1 cellular context compared by ENCODE assay signal in the genomic region with DNA sequence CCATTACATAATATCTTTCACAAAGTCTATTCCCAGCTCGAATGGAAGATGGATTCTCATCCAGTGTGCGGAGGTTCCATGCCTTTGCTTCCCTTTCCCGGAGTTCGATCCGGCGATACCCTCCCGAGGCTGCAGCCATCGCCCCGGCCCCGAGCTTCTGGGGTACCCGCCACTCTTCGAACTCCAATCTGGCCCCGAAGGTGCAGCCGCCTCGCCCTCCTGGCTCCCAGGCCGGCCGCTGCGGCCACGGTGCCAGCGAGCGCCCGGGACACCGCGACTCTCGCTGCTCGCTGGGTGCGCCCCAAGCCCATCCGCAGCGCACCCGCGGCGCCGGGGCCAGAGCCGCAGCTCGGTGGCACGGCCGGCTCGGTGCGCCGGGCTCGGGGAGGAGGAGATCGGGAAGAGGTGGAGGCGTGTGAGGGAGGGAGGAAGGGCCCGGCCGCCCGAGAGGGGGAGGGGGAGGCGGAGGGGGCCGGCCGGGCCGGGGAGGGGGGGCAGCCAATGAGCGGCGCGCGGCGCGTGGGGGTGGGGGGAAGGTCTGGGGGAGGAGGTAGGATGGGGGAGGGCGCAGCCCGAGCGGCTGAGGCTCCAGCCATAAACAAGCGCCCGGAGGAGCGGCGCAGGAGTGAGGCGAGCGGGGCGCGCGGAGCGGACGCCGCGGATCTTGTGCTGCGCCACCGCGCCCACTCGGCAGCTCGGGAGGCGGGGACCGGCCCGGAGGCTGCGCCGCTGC.
A peak's percentile ranks its signal among the peaks of the same experiment; 100 is the strongest.
TF ChIP-seq lines count a peak whose summit lies in the region.

A gene with protein sequence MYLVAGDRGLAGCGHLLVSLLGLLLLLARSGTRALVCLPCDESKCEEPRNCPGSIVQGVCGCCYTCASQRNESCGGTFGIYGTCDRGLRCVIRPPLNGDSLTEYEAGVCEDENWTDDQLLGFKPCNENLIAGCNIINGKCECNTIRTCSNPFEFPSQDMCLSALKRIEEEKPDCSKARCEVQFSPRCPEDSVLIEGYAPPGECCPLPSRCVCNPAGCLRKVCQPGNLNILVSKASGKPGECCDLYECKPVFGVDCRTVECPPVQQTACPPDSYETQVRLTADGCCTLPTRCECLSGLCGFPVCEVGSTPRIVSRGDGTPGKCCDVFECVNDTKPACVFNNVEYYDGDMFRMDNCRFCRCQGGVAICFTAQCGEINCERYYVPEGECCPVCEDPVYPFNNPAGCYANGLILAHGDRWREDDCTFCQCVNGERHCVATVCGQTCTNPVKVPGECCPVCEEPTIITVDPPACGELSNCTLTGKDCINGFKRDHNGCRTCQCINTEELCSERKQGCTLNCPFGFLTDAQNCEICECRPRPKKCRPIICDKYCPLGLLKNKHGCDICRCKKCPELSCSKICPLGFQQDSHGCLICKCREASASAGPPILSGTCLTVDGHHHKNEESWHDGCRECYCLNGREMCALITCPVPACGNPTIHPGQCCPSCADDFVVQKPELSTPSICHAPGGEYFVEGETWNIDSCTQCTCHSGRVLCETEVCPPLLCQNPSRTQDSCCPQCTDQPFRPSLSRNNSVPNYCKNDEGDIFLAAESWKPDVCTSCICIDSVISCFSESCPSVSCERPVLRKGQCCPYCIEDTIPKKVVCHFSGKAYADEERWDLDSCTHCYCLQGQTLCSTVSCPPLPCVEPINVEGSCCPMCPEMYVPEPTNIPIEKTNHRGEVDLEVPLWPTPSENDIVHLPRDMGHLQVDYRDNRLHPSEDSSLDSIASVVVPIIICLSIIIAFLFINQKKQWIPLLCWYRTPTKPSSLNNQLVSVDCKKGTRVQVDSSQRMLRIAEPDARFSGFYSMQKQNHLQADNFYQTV (plus strand): TSS at position 622 of the 733 bp plus-strand sequence. CDS start 515 bp downstream, outside the sequence.

TF ChIP-seq in H1, 55 proteins besides CTCF, POLR2A, EP300 and RAD21 (continued from another document):
- TF ChIP-seq CHD1 (IDR thresholded peaks at IDR 0.05; ENCODE audit: low read depth, low read length): no peak
- TF ChIP-seq KDM1A (IDR thresholded peaks at IDR 0.05; ENCODE audit: borderline replicate concordance, low read length): no peak
- peak; percentile 71; the same call in 1 of the 2 replicates for TF ChIP-seq RBBP5 (IDR thresholded peaks at IDR 0.05; ENCODE audit: borderline replicate concordance, low read depth, low read length)
- 0 out of 4 replicates have a peak, but pooled peaks of 1 of the 2 experiments have one; percentile 23 for TF ChIP-seq HDAC2 (IDR thresholded peaks at IDR 0.05; ENCODE audit: borderline replicate concordance in 1 of 2, low read depth in 2 of 2, low read length in 2 of 2)
- TF ChIP-seq, protein P1, sequence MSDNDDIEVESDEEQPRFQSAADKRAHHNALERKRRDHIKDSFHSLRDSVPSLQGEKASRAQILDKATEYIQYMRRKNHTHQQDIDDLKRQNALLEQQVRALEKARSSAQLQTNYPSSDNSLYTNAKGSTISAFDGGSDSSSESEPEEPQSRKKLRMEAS (IDR thresholded peaks at IDR 0.05): peak; percentile 25; the same call in 1 of the 2 replicates
- TF ChIP-seq EGR1 (IDR thresholded peaks at IDR 0.05; ENCODE audit: borderline replicate concordance, low read depth, low read length): no peak
- TF ChIP-seq TAF1 (IDR thresholded peaks at IDR 0.05; ENCODE audit: low read depth, low read length): peak; percentile 91
- TF ChIP-seq SUZ12 (IDR thresholded peaks at IDR 0.05; ENCODE audit: low read length): no peak
- TF ChIP-seq POLR2AphosphoS5 (IDR thresholded peaks at IDR 0.05; ENCODE audit: low read depth, low read length): peak; percentile 71
- no peak for TF ChIP-seq BACH1 (IDR thresholded peaks at IDR 0.05; ENCODE audit: low read length)
- TF ChIP-seq CREB1 (IDR thresholded peaks at IDR 0.05): peak; percentile 71; the same call in 1 of the 2 replicates
- TF ChIP-seq SP1 (IDR thresholded peaks at IDR 0.05; ENCODE audit: low read depth, low read length): 0 out of 2 replicates have a peak, but pooled peaks have one; percentile 30
- no peak for TF ChIP-seq CHD2 (IDR thresholded peaks at IDR 0.05; ENCODE audit: low read length)
- no peak for TF ChIP-seq SRF (IDR thresholded peaks at IDR 0.05; ENCODE audit: low read depth, low read length)
- TF ChIP-seq, protein P2, sequence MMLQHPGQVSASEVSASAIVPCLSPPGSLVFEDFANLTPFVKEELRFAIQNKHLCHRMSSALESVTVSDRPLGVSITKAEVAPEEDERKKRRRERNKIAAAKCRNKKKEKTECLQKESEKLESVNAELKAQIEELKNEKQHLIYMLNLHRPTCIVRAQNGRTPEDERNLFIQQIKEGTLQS (IDR thresholded peaks at IDR 0.05; ENCODE audit: insufficient read depth, low read depth, low read length): no peak
- TF ChIP-seq MAFK (IDR thresholded peaks at IDR 0.05; ENCODE audit: low read depth, low read length): no peak
- no peak for TF ChIP-seq SIN3A (conservative IDR thresholded peaks at IDR 0.05 in 1 of 2, IDR thresholded peaks at IDR 0.05 in 1 of 2; ENCODE audit: low read depth in 1 of 2, low read length in 2 of 2)
- TF ChIP-seq FOSL1 (IDR thresholded peaks at IDR 0.05; ENCODE audit: insufficient read depth, low read depth, low read length): no peak
- TF ChIP-seq TBP (IDR thresholded peaks at IDR 0.05; ENCODE audit: low read depth, low read length): peak; percentile 79
- TF ChIP-seq SP4 (IDR thresholded peaks at IDR 0.05; ENCODE audit: low read length): no peak
- peak; percentile 87 for TF ChIP-seq KDM4A (IDR thresholded peaks at IDR 0.05; ENCODE audit: low read depth, low read length, severe bottlenecking)
- peak; percentile 67 for TF ChIP-seq ASH2L (IDR thresholded peaks at IDR 0.05; ENCODE audit: low read length)
- peak; percentile 66 for TF ChIP-seq TAF7 (optimal IDR thresholded peaks at IDR 0.05; ENCODE audit: borderline replicate concordance, low read depth, low read length)
- TF ChIP-seq NANOG (IDR thresholded peaks at IDR 0.05; ENCODE audit: insufficient read depth, low read depth, low read length, poor library complexity, severe bottlenecking): no peak
